21 cellular contexts compared by ENCODE assay signal in genomic region chr1:183242556-183242955, GRCh38. TPM values are rescaled to one million over a fixed set of nuclear protein-coding genes. Genes with fewer than 3 reads are reported as not detected.
DNase-seq lines count a peak whose midpoint lies in the region; ATAC-seq, FAIRE-seq and TF ChIP-seq lines count a peak whose summit lies in the region.
"Had no signal": no experiment of that assay in that cellular context is flagged by ENCODE, and none has a peak within 500 bp of the region (broad histone marks: within the 10 kb centered on the region; RNA-seq: fewer than 3 reads in every experiment).

No MANE protein-coding gene starts in this region.

- TF ChIP-seq POLR2A in right lobe of liver (IDR thresholded peaks at IDR 0.05) = no peak

- no peaks in the 10 kb centered on the region for H3K27me3 ChIP-seq in liver (ENCODE audit: control insufficient read depth in 4 of 4, insufficient read depth in 4 of 4, low read length in 3 of 4)
- no peaks in the 10 kb centered on the region for H3K27me3 ChIP-seq in right lobe of liver
- no peaks in the 10 kb centered on the region for H3K27me3 ChIP-seq in left ventricle myocardium inferior (ENCODE audit: low read depth)
- no peaks in the 10 kb centered on the region for H3K27me3 ChIP-seq in skeletal muscle tissue (ENCODE audit: control insufficient read depth in 3 of 3, insufficient read depth in 3 of 3, low read length in 3 of 3)
- H3K27me3 ChIP-seq: foreskin keratinocyte, neural progenitor cell had no signal

- intact Hi-C loops in right lobe of liver (cut with DNase I) (no loop called here), left ventricle myocardium inferior (cut with micrococcal nuclease) (no loop called here)

- no peak for FAIRE-seq in D721Med (lab: Jason Lieb, UNC)

- ATAC-seq in right lobe of liver = no peak
- no peak for ATAC-seq in GM21381 (IDR thresholded peaks at IDR 0.05; ENCODE audit: unreplicated experiment)
- ATAC-seq: effector memory CD8-positive, alpha-beta T cell; foreskin keratinocyte; stimulated activated effector memory CD8-positive, alpha-beta T cell treated with anti-CD3 and anti-CD28 coated beads, Interleukin-12 subunit alpha, Interleukin-12 subunit beta, amount 100 ng/mL, for 72 hours had no signal

- H3K4me3 ChIP-seq in liver (ENCODE audit: low read depth in 1 of 3, low read length in 3 of 3) (no peak overlapping the region), right lobe of liver (no peak overlapping the region), left ventricle myocardium inferior (no peak overlapping the region), skeletal muscle tissue (ENCODE audit: low read length in 3 of 3) (no peak overlapping the region)
- H3K4me3 ChIP-seq: mucosa of descending colon, neural progenitor cell had no signal

- DNase-seq in right lobe of liver (no peak), left ventricle myocardium inferior (no peak), D721Med (ENCODE audit: insufficient read length, low spot score) (no peak), middle frontal gyrus (ENCODE audit: extremely low spot score, low spot score) (no peak), AG08396 (ENCODE audit: low spot score) (no peak)
- DNase-seq: activated CD4-positive, alpha-beta T cell treated with anti-CD3 and anti-CD28 coated beads, Interleukin-2, amount 50 U/mL, for 4 hours; activated naive CD4-positive, alpha-beta T cell; anterior cingulate cortex; C1 segment of cervical spinal cord; effector memory CD8-positive, alpha-beta T cell; foreskin keratinocyte; NCI-H1105; NCI-H526; SHP77 treated with DMSO at 0.1 percent for 48 hours; T-helper 1 cell had no signal

- H3K27ac ChIP-seq in liver (ENCODE audit: low read depth in 1 of 2, low read length in 2 of 2) (no peak overlapping the region), right lobe of liver (no peak overlapping the region), left ventricle myocardium inferior (replicated peaks) (peak overlapping the region; percentile 86), skeletal muscle tissue (ENCODE audit: low read depth, low read length) (peak overlapping the region; percentile 72)
- H3K27ac ChIP-seq: foreskin keratinocyte, neural progenitor cell had no signal

- H3K9me3 ChIP-seq in liver (ENCODE audit: control insufficient read depth in 4 of 4, low read length in 3 of 4) (no peaks in the 10 kb centered on the region), right lobe of liver (no peaks in the 10 kb centered on the region), left ventricle myocardium inferior (replicated peaks) (no peaks in the 10 kb centered on the region), skeletal muscle tissue (ENCODE audit: control insufficient read depth in 3 of 3, low read length in 3 of 3) (no peaks in the 10 kb centered on the region)
- H3K9me3 ChIP-seq: mucosa of descending colon had no signal

- H3K36me3 ChIP-seq in liver (ENCODE audit: control insufficient read depth in 4 of 4, insufficient read depth in 3 of 4, low read depth in 1 of 4, low read length in 3 of 4) (no peaks in the 10 kb centered on the region), right lobe of liver (no peaks in the 10 kb centered on the region), left ventricle myocardium inferior (no peaks in the 10 kb centered on the region), skeletal muscle tissue (ENCODE audit: control insufficient read depth in 3 of 3, insufficient read depth in 3 of 3, low read length in 3 of 3) (no peaks in the 10 kb centered on the region)
- H3K36me3 ChIP-seq: neural progenitor cell had no signal

- TF ChIP-seq CTCF in liver (IDR thresholded peaks at IDR 0.05; ENCODE audit: low read depth, low read length, missing input control) = no peak
- TF ChIP-seq CTCF in right lobe of liver (IDR thresholded peaks at IDR 0.05) = no peak
- no peak for TF ChIP-seq CTCF in left ventricle myocardium inferior (IDR thresholded peaks at IDR 0.05; ENCODE audit: borderline replicate concordance)
- no peak for TF ChIP-seq CTCF in D721Med (IDR thresholded peaks at IDR 0.05; ENCODE audit: insufficient read depth, missing control alignments)

- no peak for TF ChIP-seq RAD21 in liver (IDR thresholded peaks at IDR 0.05)

- WGBS in liver = 65% methylated on average over 3 of the region's 3 CpGs
- 44% methylated on average over 3 of the region's 3 CpGs for whole genome bisulfite sequencing in right lobe of liver (ENCODE audit: insufficient coverage, low coverage, low lambda C conversion rate, missing lambda C conversion rate)

- H3K4me1 ChIP-seq in liver (ENCODE audit: control insufficient read depth in 4 of 4, insufficient read depth in 4 of 4, low read length in 3 of 4) (no peaks in the 10 kb centered on the region), right lobe of liver (no peaks in the 10 kb centered on the region), left ventricle myocardium inferior (peaks cover 48% of the 10 kb centered on the region), skeletal muscle tissue (ENCODE audit: control insufficient read depth in 3 of 3, insufficient read depth in 3 of 3, low read length in 3 of 3) (peaks cover 0 to 11% (median 5%) of the 10 kb centered on the region in 3 donors)
- H3K4me1 ChIP-seq: foreskin keratinocyte had no signal

- H3K9ac ChIP-seq in liver (ENCODE audit: low read depth in 1 of 2, low read length in 2 of 2) = no peak overlapping the region
- no peak overlapping the region for H3K9ac ChIP-seq in skeletal muscle tissue (ENCODE audit: low read depth in 1 of 3, low read length in 3 of 3)
- H3K9ac ChIP-seq: neural progenitor cell had no signal

TF ChIP-seq in liver, 16 proteins besides CTCF, POLR2A, EP300 and RAD21:
- TF ChIP-seq YY1 (IDR thresholded peaks at IDR 0.05) (no peak), ZBTB33 (IDR thresholded peaks at IDR 0.05) (no peak), REST (IDR thresholded peaks at IDR 0.05) (no peak), EGR1 (IDR thresholded peaks at IDR 0.05; ENCODE audit: low read depth in 2 of 2) (no peak), MAX (IDR thresholded peaks at IDR 0.05) (no peak), TAF1 (conservative IDR thresholded peaks at IDR 0.05) (no peak), NR2F2 (IDR thresholded peaks at IDR 0.05) (peak; percentile 67)
TF ChIP-seq in liver: peak in this region for 1.

RNA-seq across cellular contexts. Expression of gene LAMC2, which starts 56.5 kb away (rescaled TPM):
- total RNA-seq in liver (under 1 TPM; 0.05 to 0.42 TPM), right lobe of liver (1 to 10 TPM in 2 of 6 experiments, under 1 TPM in 4; 0.17 to 1.5 (median 0.49) TPM), left ventricle myocardium inferior (1.2 TPM), skeletal muscle tissue (0.52 TPM)
- polyA plus RNA-seq in liver = under 1 TPM; 0.14 to 0.18 TPM

Comparison
In these comparisons a context has a peak if more than half of its experiments do, and no peak if none do; other contexts are left out.
1. H3K27ac ChIP-seq: peak in left ventricle myocardium inferior (single experiment) and skeletal muscle tissue (single experiment); none in liver (0 of 2) and right lobe of liver (0 of 3).